8 cellular contexts compared by ENCODE assay signal in the genomic region with DNA sequence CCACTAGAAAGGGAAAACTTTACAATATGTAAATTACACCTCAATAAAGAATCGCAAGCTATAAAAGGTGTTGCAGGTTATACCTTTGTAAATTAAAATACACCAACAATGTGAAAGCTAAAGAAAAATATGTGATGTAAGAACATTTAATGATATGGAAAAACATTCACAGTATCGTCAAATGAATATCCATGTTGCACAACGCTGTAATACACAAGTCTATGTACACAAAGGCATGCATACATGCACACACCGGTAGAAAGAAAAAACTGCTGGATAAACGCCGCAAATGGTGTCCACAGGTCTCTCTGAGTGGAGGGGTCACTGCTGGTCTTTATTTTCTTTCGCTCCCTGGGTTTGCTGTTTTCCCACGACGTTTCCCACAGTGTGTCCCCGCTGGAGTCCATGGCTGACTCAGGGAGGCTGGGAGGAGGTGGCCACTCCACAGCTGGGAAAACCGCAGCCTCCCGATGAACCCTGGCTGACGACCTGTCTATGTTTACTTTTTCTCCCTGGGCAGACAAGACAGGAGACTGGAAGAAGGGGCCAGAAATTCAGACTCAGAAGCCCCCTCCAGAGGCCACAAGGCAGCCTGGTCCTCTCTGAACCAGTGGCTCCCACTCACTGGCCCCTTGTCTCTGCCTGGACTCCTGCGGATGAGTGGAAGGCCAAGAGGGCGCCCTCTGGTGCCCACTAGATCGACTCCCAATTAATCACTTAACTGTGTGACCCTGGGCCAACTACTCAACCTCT. TPM values are rescaled to one million over a fixed set of nuclear protein-coding genes. Genes with fewer than 3 reads are reported as not detected.
A peak's percentile ranks its signal among the peaks of the same experiment; 100 is the strongest.
DNase-seq lines count a peak whose midpoint lies in the region; ATAC-seq and TF ChIP-seq lines count a peak whose summit lies in the region.

No MANE protein-coding gene starts in this region.

- no peak for TF ChIP-seq EP300 in stomach (IDR thresholded peaks at IDR 0.05)

- no peaks in the 10 kb centered on the region for H3K9me3 ChIP-seq in stomach

- DNase-seq in AG09319 (ENCODE audit: extremely low read depth, low read depth): no peak
- DNase-seq in HT-29 (ENCODE audit: low spot score): peak; percentile 52
- peak; percentile 87 for DNase-seq in astrocyte of the hippocampus (ENCODE audit: low read depth, low spot score)
- peak; percentile 65 for DNase-seq in kidney epithelial cell (ENCODE audit: low read depth)
- no peak for DNase-seq in NCI-H2081 (lab: John Stamatoyannopoulos, UW)
- DNase-seq in stomach: no peak

- no peaks in the 10 kb centered on the region for H3K27me3 ChIP-seq in kidney epithelial cell (ENCODE audit: control insufficient read depth, insufficient read depth, low read length)
- H3K27me3 ChIP-seq in stomach: peaks cover 0 to 46% (median 0%) of the 10 kb centered on the region in 3 donors

- WGBS in stomach, 5 donors: 29 to 37% (median 30%) methylated on average over 16 of the region's 16 CpGs

- TF ChIP-seq CTCF in AG09319 (IDR thresholded peaks at IDR 0.05; ENCODE audit: low read depth, low read length) (peak; percentile 53), kidney epithelial cell (IDR thresholded peaks at IDR 0.05; ENCODE audit: insufficient read depth, low read length, poor library complexity, severe bottlenecking) (peak; percentile 57), stomach (IDR thresholded peaks at IDR 0.05) (no peak)

- H3K27ac ChIP-seq in stomach: no peak overlapping the region

- H3K4me1 ChIP-seq in stomach: peaks cover 0 to 24% (median 5%) of the 10 kb centered on the region in 4 donors

- no peak for ATAC-seq in GM21786 (IDR thresholded peaks at IDR 0.05; ENCODE audit: unreplicated experiment)
- ATAC-seq in HG02973 (IDR thresholded peaks at IDR 0.05; ENCODE audit: unreplicated experiment): no peak

- no peak for TF ChIP-seq POLR2A in stomach (IDR thresholded peaks at IDR 0.05)

- intact Hi-C loops in stomach (cut with DNase I; ENCODE audit: low total_unique reads): no loop called here

- H3K36me3 ChIP-seq in kidney epithelial cell (ENCODE audit: control insufficient read depth, insufficient read depth, low read length): no peaks in the 10 kb centered on the region
- H3K36me3 ChIP-seq in stomach: no peaks in the 10 kb centered on the region

- H3K4me3 ChIP-seq in kidney epithelial cell (ENCODE audit: low read depth, low read length): no peak overlapping the region
- H3K4me3 ChIP-seq in stomach: no peak overlapping the region

RNA-seq across cellular contexts. Expression of gene BPI, which starts 13.0 kb away (rescaled TPM):
- total RNA-seq in HT-29 (2014; rRNA removed; shearing (Covaris generic)): not detected in 2 replicates
- total RNA-seq in kidney epithelial cell: not detected in 2 replicates
- 1 to 10 TPM in 2 of 5 donors, not detected in 3; 1.3 to 4.8 TPM for total RNA-seq in stomach
- polyA plus RNA-seq in stomach: under 1 TPM in 2 of 3 donors, not detected in 1; 0.13 to 0.44 TPM

RNA-seq across cellular contexts. Expression of gene KIAA1755, which starts 30.5 kb away (rescaled TPM):
- total RNA-seq in HT-29 (2014; rRNA removed; shearing (Covaris generic)): 0.05 TPM in 1 of 2 replicates, not detected in the other
- total RNA-seq in kidney epithelial cell (1.4 and 2.1 TPM in 2 replicates), stomach (1 to 10 TPM in 4 of 5 donors, not detected in 1; 1.2 to 9.4 (median 2.4) TPM)
- polyA plus RNA-seq in stomach: 1 to 10 TPM; 2.4 to 3.6 (median 3.3) TPM

RNA-seq across cellular contexts. Expression of gene LBP, which starts 55.3 kb away (rescaled TPM):
- 0.28 TPM in 1 of 2 replicates, not detected in the other for total RNA-seq in HT-29 (2014; rRNA removed; shearing (Covaris generic))
- total RNA-seq in kidney epithelial cell (not detected in 2 replicates), stomach (not detected)
- 1 to 10 TPM in 1 of 3 donors, under 1 TPM in 1, not detected in 1; 0.08 to 2.4 TPM for polyA plus RNA-seq in stomach

Comparison
In these comparisons a context has a peak if more than half of its experiments do, and no peak if none do; other contexts are left out.
1. DNase-seq: peak in HT-29 (single experiment), astrocyte of the hippocampus (single experiment) and kidney epithelial cell (single experiment); none in AG09319 (single experiment), NCI-H2081 (0 of 2) and stomach (single experiment).
2. CTCF ChIP-seq: peak in AG09319 (single experiment) and kidney epithelial cell (single experiment); none in stomach (0 of 7).